Comparison of ENCODE assay signal across 18 cellular contexts in genomic region chr2:35973737-35974132, GRCh38.
DNase-seq lines count a peak whose midpoint lies in the region; ATAC-seq, FAIRE-seq and TF ChIP-seq lines count a peak whose summit lies in the region.
"Had no signal": no experiment of that assay in that cellular context is flagged by ENCODE, and none has a peak within 500 bp of the region (broad histone marks: within the 10 kb centered on the region; RNA-seq: fewer than 3 reads in every experiment).

No MANE protein-coding gene starts in this region.

- H3K9me3 Mint-ChIP-seq in natural killer cell (no peaks in the 10 kb centered on the region), chondrocyte (ENCODE audit: low read depth) (no peaks in the 10 kb centered on the region)
- H3K9me3 Mint-ChIP-seq in natural killer cell treated with Interleukin-12 subunit alpha and Interleukin-12 subunit beta and Interleukin-15 and Interleukin-18, amount 100 ng/mL, for 72 hours, result no peaks in the 10 kb centered on the region
- H3K9me3 Mint-ChIP-seq: CD8-positive, alpha-beta T cell; neural progenitor cell; type B pancreatic cell had no signal

- H3K27me3 ChIP-seq in H1 (replicated peaks in 1 of 4; ENCODE audit: control insufficient read depth in 3 of 4, extremely low read depth in 1 of 4, insufficient read depth in 3 of 4, low read length in 3 of 4), result no peaks in the 10 kb centered on the region
- H3K27me3 ChIP-seq: neural progenitor cell had no signal

- H3K36me3 Mint-ChIP-seq in natural killer cell (no peaks in the 10 kb centered on the region), chondrocyte (ENCODE audit: low read depth) (no peaks in the 10 kb centered on the region)
- no peaks in the 10 kb centered on the region for H3K36me3 Mint-ChIP-seq in natural killer cell treated with Interleukin-12 subunit alpha and Interleukin-12 subunit beta and Interleukin-15 and Interleukin-18, amount 100 ng/mL, for 72 hours
- H3K36me3 Mint-ChIP-seq: activated CD8-positive, alpha-beta memory T cell treated with anti-CD3 and anti-CD28 coated beads, Interleukin-2, amount 10 ng/mL, durations not matched to agents 7 days and 5 days; CD8-positive, alpha-beta T cell; neural progenitor cell; type B pancreatic cell had no signal

- H4K20me1 ChIP-seq in H1 (replicated peaks in 1 of 2; ENCODE audit: control insufficient read depth in 1 of 2, insufficient read depth in 2 of 2, low read length in 2 of 2), result no peaks in the 10 kb centered on the region

- TF ChIP-seq EP300 in H1 (IDR thresholded peaks at IDR 0.05; ENCODE audit: borderline replicate concordance in 1 of 2, low read depth in 2 of 2, low read length in 2 of 2), result no peak

- H3K4me1 Mint-ChIP-seq in natural killer cell (peaks cover 0 to 5% of the 10 kb centered on the region in 2 donors), chondrocyte (ENCODE audit: low read depth) (no peaks in the 10 kb centered on the region)
- H3K4me1 Mint-ChIP-seq in natural killer cell treated with Interleukin-12 subunit alpha and Interleukin-12 subunit beta and Interleukin-15 and Interleukin-18, amount 100 ng/mL, for 72 hours (ENCODE audit: low read depth in 2 of 2), result no peaks in the 10 kb centered on the region

- no peaks in the 10 kb centered on the region for H3K79me1 ChIP-seq in H1 (ENCODE audit: low read depth, low read length)

- FAIRE-seq in H1 (lab: Jason Lieb, UNC), result no peak

- no peak overlapping the region for H3K27ac Mint-ChIP-seq in natural killer cell
- H3K27ac Mint-ChIP-seq in natural killer cell treated with Interleukin-12 subunit alpha and Interleukin-12 subunit beta and Interleukin-15 and Interleukin-18, amount 100 ng/mL, for 72 hours, result no peak overlapping the region
- H3K27ac Mint-ChIP-seq in chondrocyte (ENCODE audit: unreplicated experiment), result no peak overlapping the region
- H3K27ac Mint-ChIP-seq: activated CD8-positive, alpha-beta memory T cell treated with anti-CD3 and anti-CD28 coated beads, Interleukin-2, amount 10 ng/mL, durations not matched to agents 7 days and 5 days; CD8-positive, alpha-beta T cell; neural progenitor cell; type B pancreatic cell had no signal

- no peak overlapping the region for H2BK20ac ChIP-seq in H1 (ENCODE audit: low read length)

- no peak overlapping the region for H3K9ac ChIP-seq in H1 (replicated peaks in 1 of 4; ENCODE audit: extremely low read depth in 1 of 4, low read depth in 3 of 4, low read length in 3 of 4)
- H3K9ac ChIP-seq: neural progenitor cell had no signal

- no peaks in the 10 kb centered on the region for H3K36me3 ChIP-seq in H1 (ENCODE audit: control insufficient read depth in 2 of 4, insufficient read depth in 4 of 4, low read length in 3 of 4)
- H3K36me3 ChIP-seq: neural progenitor cell had no signal

- no peak overlapping the region for H2BK5ac ChIP-seq in H1 (ENCODE audit: low read depth, low read length)

- POLR2A ChIA-PET in H1 (lab: Charles Lee; ENCODE audit: partially characterized antibody), result no interaction called here

- intact Hi-C loops in natural killer cell (cut with micrococcal nuclease), result loop anchor here (5.0 to 10.0 kb wide), 3 partner anchors 271 to 379 kb away; no protein-coding TSS in a partner anchor

- no peak overlapping the region for H3K4me3 Mint-ChIP-seq in natural killer cell
- H3K4me3 Mint-ChIP-seq in natural killer cell treated with Interleukin-12 subunit alpha and Interleukin-12 subunit beta and Interleukin-15 and Interleukin-18, amount 100 ng/mL, for 72 hours, result no peak overlapping the region
- H3K4me3 Mint-ChIP-seq in chondrocyte (ENCODE audit: unreplicated experiment), result no peak overlapping the region
- H3K4me3 Mint-ChIP-seq: activated CD8-positive, alpha-beta memory T cell treated with anti-CD3 and anti-CD28 coated beads, Interleukin-2, amount 10 ng/mL, durations not matched to agents 7 days and 5 days; CD8-positive, alpha-beta T cell; neural progenitor cell; type B pancreatic cell had no signal

- 90% methylated on average over 4 of the region's 4 CpGs; no CpG with 5 or more reads in 1 of the 2 experiments for WGBS in H1 (ENCODE audit: extremely low coverage in 1 of 2, insufficient coverage in 1 of 2, insufficient read length in 1 of 2, insufficient replicate concordance in 2 of 2, low coverage in 1 of 2, low lambda C conversion rate in 2 of 2, missing lambda C conversion rate in 1 of 2), 2 experiments

- no peak overlapping the region for H3K4me3 ChIP-seq in H1 (ENCODE audit: extremely low read depth in 1 of 4, insufficient read depth in 2 of 4, low read depth in 3 of 4, low read length in 4 of 4)
- H3K4me3 ChIP-seq: lung, neural progenitor cell had no signal

- no peak overlapping the region for H4K5ac ChIP-seq in H1 (ENCODE audit: insufficient read length, low read depth, low read length)

- H2BK120ac ChIP-seq in H1 (replicated peaks; ENCODE audit: low read depth, low read length), result no peak overlapping the region

- TF ChIP-seq CTCF in natural killer cell (IDR thresholded peaks at IDR 0.05) (peak; percentile 2), H1 (IDR thresholded peaks at IDR 0.05; ENCODE audit: control extremely low read depth in 1 of 3, insufficient read depth in 1 of 3, low read depth in 1 of 3, low read length in 3 of 3) (no peak), chondrocyte (IDR thresholded peaks at IDR 0.05) (no peak)

- H2BK15ac ChIP-seq in H1 (ENCODE audit: low read length), result no peak overlapping the region

- no peak overlapping the region for H3K18ac ChIP-seq in H1 (ENCODE audit: extremely low read depth, low read length)

- H3K4ac ChIP-seq in H1 (replicated peaks; ENCODE audit: insufficient read length, low read depth, low read length), result no peak overlapping the region

- no peak overlapping the region for H3K27ac ChIP-seq in H1 (ENCODE audit: low read depth, low read length)
- H3K27ac ChIP-seq: neural progenitor cell had no signal

- H3K9me3 ChIP-seq in H1 (ENCODE audit: insufficient read depth in 2 of 2, low read depth in 1 of 2, low read length in 1 of 2), result no peaks in the 10 kb centered on the region

- no peak overlapping the region for H3K4me2 ChIP-seq in H1 (ENCODE audit: insufficient read depth in 1 of 2, low read depth in 2 of 2, low read length in 2 of 2)
- H3K4me2 ChIP-seq: neural progenitor cell had no signal

- H3K79me2 ChIP-seq in H1 (ENCODE audit: control insufficient read depth in 1 of 2, insufficient read depth in 2 of 2, low read length in 2 of 2), result no peaks in the 10 kb centered on the region

- no peak overlapping the region for H4K8ac ChIP-seq in H1 (ENCODE audit: extremely low read depth, insufficient read depth, low read length)

- no peak for DNase-seq in natural killer cell
- no peak for DNase-seq in natural killer cell treated with Interleukin-12 subunit alpha and Interleukin-12 subunit beta and Interleukin-15 and Interleukin-18, amount 100 ng/mL, for 72 hours (ENCODE audit: low spot score)
- DNase-seq in H1 (ENCODE audit: low read depth in 1 of 2, low spot score in 2 of 2), result no peak
- DNase-seq in medulla oblongata (ENCODE audit: extremely low spot score), result peak; percentile 9
- no peak for DNase-seq in GM19238 (ENCODE audit: insufficient read length, low spot score)
- DNase-seq in SW480 (ENCODE audit: low spot score), result no peak
- no peak for DNase-seq in chondrocyte (ENCODE audit: low spot score)
- DNase-seq: activated CD8-positive, alpha-beta memory T cell treated with anti-CD3 and anti-CD28 coated beads, Interleukin-2, amount 10 ng/mL, durations not matched to agents 7 days and 5 days; activated effector memory CD4-positive, alpha-beta T cell treated with anti-CD3 and anti-CD28 coated beads, Interleukin-2, amount 50 U/mL, for 16 hours; CD8-positive, alpha-beta T cell; NCI-H1048; NCI-H2227 treated with DMSO at 0.1 percent for 48 hours; NK-92 treated with Interleukin-12 subunit alpha and Interleukin-12 subunit beta, amount 100 ng/mL, for 24 hours; stimulated activated CD4-positive, alpha-beta T cell treated with anti-CD3 and anti-CD28 coated beads, Interleukin-4, amount 100 ng/mL, for 4 hours had no signal

- ATAC-seq in natural killer cell, result no peak
- no peak for ATAC-seq in natural killer cell treated with Interleukin-12 subunit alpha and Interleukin-12 subunit beta and Interleukin-15 and Interleukin-18, amount 100 ng/mL, for 72 hours
- no peak for ATAC-seq in HG02840 (IDR thresholded peaks at IDR 0.05; ENCODE audit: low FRiP score, unreplicated experiment)
- ATAC-seq: CD8-positive, alpha-beta T cell had no signal

- CTCF ChIA-PET in H1 (lab: Charles Lee; ENCODE audit: partially characterized antibody), result interaction anchor here (0.5 to 3.6 kb wide), 13 partner anchors 13 to 691 kb away, joined by 3 to 18 read pairs (median 3); no protein-coding TSS in a partner anchor

- TF ChIP-seq POLR2A in H1 (IDR thresholded peaks at IDR 0.05; ENCODE audit: control extremely low read depth in 1 of 2, low read depth in 2 of 2, low read length in 2 of 2), result no peak

- H2BK12ac ChIP-seq in H1 (ENCODE audit: low read depth, low read length), result no peak overlapping the region

- no peak overlapping the region for H3K56ac ChIP-seq in H1 (replicated peaks; ENCODE audit: insufficient read length, low read depth, low read length)

- no peaks in the 10 kb centered on the region for H3K4me1 ChIP-seq in H1 (replicated peaks in 1 of 4; ENCODE audit: control insufficient read depth in 3 of 4, insufficient read depth in 4 of 4, low read length in 3 of 4)
- H3K4me1 ChIP-seq: neural progenitor cell had no signal

- H4K91ac ChIP-seq in H1 (replicated peaks; ENCODE audit: insufficient read length, low read length), result no peak overlapping the region

- no peaks in the 10 kb centered on the region for H3K23me2 ChIP-seq in H1 (ENCODE audit: low read depth, low read length)

- H3K23ac ChIP-seq in H1 (ENCODE audit: insufficient read length), result no peak overlapping the region

- no peak for TF ChIP-seq RAD21 in H1 (IDR thresholded peaks at IDR 0.05 in 1 of 2, conservative IDR thresholded peaks at IDR 0.05 in 1 of 2; ENCODE audit: low read depth in 2 of 2, low read length in 2 of 2)

- H3K14ac ChIP-seq in H1 (ENCODE audit: insufficient read length), result no peak overlapping the region

- H2AK5ac ChIP-seq in H1 (ENCODE audit: low read depth, low read length), result no peak overlapping the region

- H3K27me3 Mint-ChIP-seq in natural killer cell (ENCODE audit: low read depth in 2 of 2), result peaks cover 15 to 23% of the 10 kb centered on the region in 2 donors
- peaks cover 8% of the 10 kb centered on the region in 2 donors for H3K27me3 Mint-ChIP-seq in natural killer cell treated with Interleukin-12 subunit alpha and Interleukin-12 subunit beta and Interleukin-15 and Interleukin-18, amount 100 ng/mL, for 72 hours
- peaks cover 13% of the 10 kb centered on the region for H3K27me3 Mint-ChIP-seq in chondrocyte (ENCODE audit: low read depth)
- H3K27me3 Mint-ChIP-seq: type B pancreatic cell had no signal

- H2AFZ ChIP-seq in H1 (ENCODE audit: low read length), result peak overlapping the region; percentile 73
- H2AFZ ChIP-seq: neural progenitor cell had no signal

TF ChIP-seq in H1, 55 proteins besides CTCF, POLR2A, EP300 and RAD21 (continues in another document):
- TF ChIP-seq BRCA1 (IDR thresholded peaks at IDR 0.05; ENCODE audit: low read depth, low read length) (no peak), ATF3 (IDR thresholded peaks at IDR 0.05; ENCODE audit: insufficient read depth, low read depth, low read length) (no peak), TCF12 (IDR thresholded peaks at IDR 0.05; ENCODE audit: low read depth, low read length) (no peak)
